ENCODE assay signal across 8 cellular contexts in genomic region chr17:59914274-59914854, GRCh38. TPM values are rescaled to one million over a fixed set of nuclear protein-coding genes. Genes with fewer than 3 reads are reported as not detected.
DNase-seq lines count a peak whose midpoint lies in the region; ATAC-seq, FAIRE-seq and TF ChIP-seq lines count a peak whose summit lies in the region.

No MANE protein-coding gene starts in this region.

- in situ Hi-C loops in HepG2 (cut with HindIII; ENCODE audit: extremely low pct_ligation_motif_present, low pct_unique_long_range_greater_than_20kb): loop anchor here (10.0 kb wide), 1 partner anchor 120 kb away; no protein-coding TSS in a partner anchor

- TF ChIP-seq CTCF in C4-2B (conservative IDR thresholded peaks at IDR 0.05): peak; percentile 86
- peak; percentile 51 to 65 (median 57) for TF ChIP-seq CTCF in breast epithelium (IDR thresholded peaks at IDR 0.05)
- peak; percentile 56 for TF ChIP-seq CTCF in HepG2 (CRISPR knock-in tag; IDR thresholded peaks at IDR 0.05)

- no peaks in the 10 kb centered on the region for H3K4me1 ChIP-seq in breast epithelium
- H3K4me1 ChIP-seq in HepG2 (ENCODE audit: insufficient read depth, low read length): no peaks in the 10 kb centered on the region

- peak; percentile 67 for FAIRE-seq in HepG2 (lab: Jason Lieb, UNC)

- intact Hi-C loops in breast epithelium (cut with DNase I; ENCODE audit: low total_unique reads): no loop called here
- intact Hi-C loops in HepG2 (cut with micrococcal nuclease; ENCODE audit: unreplicated experiment): loop anchor here (5.0 kb wide), 1 partner anchor 123 kb away; no protein-coding TSS in a partner anchor

- H2AFZ ChIP-seq in HepG2 (ENCODE audit: low read length): no peak overlapping the region

- ATAC-seq in HepG2 (peak; percentile 47; the same call in 2 of the 3 replicates), HG02981 (IDR thresholded peaks at IDR 0.05; ENCODE audit: unreplicated experiment) (no peak), GM18861 (IDR thresholded peaks at IDR 0.05; ENCODE audit: unreplicated experiment) (no peak)

- peaks cover 4% of the 10 kb centered on the region; the same call in 1 of the 2 replicates for H4K20me1 ChIP-seq in HepG2 (ENCODE audit: insufficient read depth, low read length)

- WGBS in HepG2 (ENCODE audit: low lambda C conversion rate): 94% methylated on average over 1 of the region's 1 CpG

- no peak overlapping the region for H3K27ac ChIP-seq in C4-2B
- H3K27ac ChIP-seq in breast epithelium: no peak overlapping the region
- no peak overlapping the region for H3K27ac ChIP-seq in HepG2 (ENCODE audit: extremely low read length, insufficient read depth, low read length)

- H3K9me3 ChIP-seq in breast epithelium: no peaks in the 10 kb centered on the region
- H3K9me3 ChIP-seq in HepG2 (ENCODE audit: low read length): no peaks in the 10 kb centered on the region

- no peak overlapping the region for H3K9ac ChIP-seq in HepG2 (ENCODE audit: insufficient read depth, low read depth, low read length)

- TF ChIP-seq RAD21 in HepG2 (CRISPR knock-in tag; IDR thresholded peaks at IDR 0.05): no peak

- H3K27me3 ChIP-seq in breast epithelium (no peaks in the 10 kb centered on the region), HepG2 (ENCODE audit: control insufficient read depth in 1 of 2, insufficient read depth in 2 of 2, low read length in 2 of 2) (no peaks in the 10 kb centered on the region; a peak in 1 of 5 replicates)

- H3K79me2 ChIP-seq in HepG2 (ENCODE audit: insufficient read depth, low read length): no peaks in the 10 kb centered on the region

- CTCF ChIA-PET in HepG2 (lab: Yijun Ruan, JAX; ENCODE audit: low intra/inter-chr PET ratio, low total read pairs): interaction anchor here (2.8 kb wide), 1 partner anchor 122 kb away, joined by 14 read pairs; no protein-coding TSS in a partner anchor

- H3K4me3 ChIP-seq in breast epithelium (no peak overlapping the region), HepG2 (replicated peaks in 1 of 3; ENCODE audit: insufficient read depth in 1 of 3, low read depth in 2 of 3, low read length in 3 of 3) (no peak overlapping the region)

- H3K4me2 ChIP-seq in HepG2 (ENCODE audit: low read depth, low read length): no peak overlapping the region

- H3K36me3 ChIP-seq in breast epithelium (no peaks in the 10 kb centered on the region), HepG2 (replicated peaks in 1 of 2; ENCODE audit: control insufficient read depth in 1 of 2, insufficient read depth in 2 of 2, low read length in 2 of 2) (peaks cover 20 to 76% of the 10 kb centered on the region in 2 experiments)

- TF ChIP-seq POLR2A in breast epithelium (IDR thresholded peaks at IDR 0.05) (no peak), HepG2 (IDR thresholded peaks at IDR 0.05; ENCODE audit: insufficient read depth in 1 of 2, low read depth in 2 of 2, low read length in 2 of 2) (no peak)

- POLR2A ChIA-PET in HepG2 (lab: Yijun Ruan, JAX): no interaction called here

- BruUV-seq in HepG2 (replicated peaks; lab: Mats Ljungman, UMichigan): no TSS peak

- no peak for TF ChIP-seq EP300 in HepG2 (IDR thresholded peaks at IDR 0.05; ENCODE audit: low read depth in 2 of 2, low read length in 2 of 2)
- no peak for TF ChIP-seq EP300 in HepG2 (CRISPR knock-in tag; IDR thresholded peaks at IDR 0.05; ENCODE audit: borderline replicate concordance)

- peak; percentile 12 for DNase-seq in GM19240 (ENCODE audit: insufficient read length, low spot score)
- peak; percentile 87 for DNase-seq in NCI-H510A treated with DMSO at 0.1 percent for 48 hours (lab: John Stamatoyannopoulos, UW)
- DNase-seq in breast epithelium (ENCODE audit: low spot score in 2 of 2): no peak
- peak; percentile 51 for DNase-seq in HepG2 (ENCODE audit: low spot score)
- DNase-seq in stimulated activated naive CD4-positive, alpha-beta T cell treated with Interleukin-2 at 50 U/mL for 16 hours (lab: John Stamatoyannopoulos, UW): no peak

TF ChIP-seq in HepG2, 621 proteins besides CTCF, POLR2A, EP300 and RAD21 (continues in another document):
- peak; percentile 46; the same call in 1 of the 2 replicates for TF ChIP-seq STAG1 (CRISPR knock-in tag; IDR thresholded peaks at IDR 0.05)

RNA-seq across cellular contexts. Expression of gene RPS6KB1, which starts 21.4 kb away (rescaled TPM):
- total RNA-seq in breast epithelium (10 to 100 TPM; 40.3 to 62.3 (median 47.5) TPM), HepG2 (2016; rRNA removed; fragmentation: Illumina TruSeq; extraction: Trizol) (42.2 and 44.3 TPM in 2 replicates)
- total RNA-seq in HepG2 (2016; cell fraction: cytosol; rRNA removed; fragmentation: Illumina TruSeq; extraction: Trizol; ENCODE audit: low read depth): 12.7 and 14.4 TPM in 2 replicates
- total RNA-seq in HepG2 (2016; cell fraction: insoluble cytoplasmic fraction; rRNA removed; fragmentation: Illumina TruSeq; extraction: Trizol): 42.8 and 47.7 TPM in 2 replicates
- total RNA-seq in HepG2 (2016; cell fraction: membrane; rRNA removed; fragmentation: Illumina TruSeq; extraction: Trizol): 13.4 and 15.4 TPM in 2 replicates
- 37.6 and 39.2 TPM in 2 replicates for total RNA-seq in HepG2 (2016; cell fraction: nucleus; rRNA removed; fragmentation: Illumina TruSeq; extraction: Trizol)
- 16.5 and 19.9 TPM in 2 replicates for polyA plus RNA-seq in HepG2 (2011; rRNA removed)
- 6.6 and 10.9 TPM in 2 replicates for polyA plus RNA-seq in HepG2 (2011; cell fraction: cytosol; rRNA removed)
- polyA plus RNA-seq in HepG2 (2011; cell fraction: nucleus; rRNA removed): 15.6 and 21.2 TPM in 2 replicates
- 30.9 and 32.5 TPM in 2 replicates for polyA plus RNA-seq in HepG2 (2012)
- polyA plus RNA-seq in HepG2 (2016; cell fraction: cytosol; fragmentation: Illumina TruSeq; extraction: Trizol; ENCODE audit: low read depth): 2.8 and 3.4 TPM in 2 replicates
- polyA plus RNA-seq in HepG2 (2016; cell fraction: insoluble cytoplasmic fraction; fragmentation: Illumina TruSeq; extraction: Trizol; ENCODE audit: low read depth): 43.5 and 47.4 TPM in 2 replicates
- 7.6 and 9.0 TPM in 2 replicates for polyA plus RNA-seq in HepG2 (2016; cell fraction: membrane; fragmentation: Illumina TruSeq; extraction: Trizol; ENCODE audit: low read depth)
- polyA plus RNA-seq in HepG2 (2016; cell fraction: nucleus; fragmentation: Illumina TruSeq; extraction: Trizol; ENCODE audit: insufficient read depth, low read depth): 56.0 and 56.9 TPM in 2 replicates
- 6.7 and 16.4 TPM in 2 replicates for polyA minus RNA-seq in HepG2 (2011; rRNA and poly(A)+ RNA removed; ENCODE audit: low replicate concordance)
- polyA minus RNA-seq in HepG2 (2011; cell fraction: cytosol; rRNA and poly(A)+ RNA removed): 17.8 and 17.9 TPM in 2 replicates
- polyA minus RNA-seq in HepG2 (2011; cell fraction: nucleus; rRNA and poly(A)+ RNA removed): 61.5 and 91.5 TPM in 2 replicates

RNA-seq across cellular contexts. Expression of gene TUBD1, which starts 21.6 kb away (rescaled TPM):
- total RNA-seq in breast epithelium (10 to 100 TPM in 2 of 3 donors, 1 to 10 TPM in 1; 6.6 to 25.0 (median 19.7) TPM), HepG2 (2016; rRNA removed; fragmentation: Illumina TruSeq; extraction: Trizol) (25.9 and 38.7 TPM in 2 replicates)
- total RNA-seq in HepG2 (2016; cell fraction: cytosol; rRNA removed; fragmentation: Illumina TruSeq; extraction: Trizol; ENCODE audit: low read depth): 20.1 and 20.5 TPM in 2 replicates
- total RNA-seq in HepG2 (2016; cell fraction: insoluble cytoplasmic fraction; rRNA removed; fragmentation: Illumina TruSeq; extraction: Trizol): 28.3 and 37.1 TPM in 2 replicates
- 26.6 and 28.2 TPM in 2 replicates for total RNA-seq in HepG2 (2016; cell fraction: membrane; rRNA removed; fragmentation: Illumina TruSeq; extraction: Trizol)
- 12.1 and 17.0 TPM in 2 replicates for total RNA-seq in HepG2 (2016; cell fraction: nucleus; rRNA removed; fragmentation: Illumina TruSeq; extraction: Trizol)
- 14.0 and 18.2 TPM in 2 replicates for polyA plus RNA-seq in HepG2 (2011; rRNA removed)
- 9.3 and 14.8 TPM in 2 replicates for polyA plus RNA-seq in HepG2 (2011; cell fraction: cytosol; rRNA removed)
- 4.8 and 5.8 TPM in 2 replicates for polyA plus RNA-seq in HepG2 (2011; cell fraction: nucleus; rRNA removed)
- 21.1 and 22.1 TPM in 2 replicates for polyA plus RNA-seq in HepG2 (2012)
- 6.2 and 9.4 TPM in 2 replicates for polyA plus RNA-seq in HepG2 (2016; cell fraction: cytosol; fragmentation: Illumina TruSeq; extraction: Trizol; ENCODE audit: low read depth)
- 31.1 and 38.5 TPM in 2 replicates for polyA plus RNA-seq in HepG2 (2016; cell fraction: insoluble cytoplasmic fraction; fragmentation: Illumina TruSeq; extraction: Trizol; ENCODE audit: low read depth)
- polyA plus RNA-seq in HepG2 (2016; cell fraction: membrane; fragmentation: Illumina TruSeq; extraction: Trizol; ENCODE audit: low read depth): 13.5 and 16.0 TPM in 2 replicates
- 17.6 and 25.2 TPM in 2 replicates for polyA plus RNA-seq in HepG2 (2016; cell fraction: nucleus; fragmentation: Illumina TruSeq; extraction: Trizol; ENCODE audit: insufficient read depth, low read depth)
- polyA minus RNA-seq in HepG2 (2011; rRNA and poly(A)+ RNA removed; ENCODE audit: low replicate concordance): 20.7 and 40.9 TPM in 2 replicates
- 8.2 and 12.0 TPM in 2 replicates for polyA minus RNA-seq in HepG2 (2011; cell fraction: cytosol; rRNA and poly(A)+ RNA removed)
- polyA minus RNA-seq in HepG2 (2011; cell fraction: nucleus; rRNA and poly(A)+ RNA removed): 26.5 and 31.5 TPM in 2 replicates

RNA-seq across cellular contexts. Expression of gene RNFT1, which starts 50.2 kb away (rescaled TPM):
- 10 to 100 TPM; 24.0 to 30.4 (median 25.6) TPM for total RNA-seq in breast epithelium
- total RNA-seq in HepG2 (2016; rRNA removed; fragmentation: Illumina TruSeq; extraction: Trizol): 15.9 and 22.1 TPM in 2 replicates
- total RNA-seq in HepG2 (2016; cell fraction: cytosol; rRNA removed; fragmentation: Illumina TruSeq; extraction: Trizol; ENCODE audit: low read depth): 5.4 and 5.8 TPM in 2 replicates
- total RNA-seq in HepG2 (2016; cell fraction: insoluble cytoplasmic fraction; rRNA removed; fragmentation: Illumina TruSeq; extraction: Trizol): 16.6 and 21.6 TPM in 2 replicates
- 12.7 and 14.7 TPM in 2 replicates for total RNA-seq in HepG2 (2016; cell fraction: membrane; rRNA removed; fragmentation: Illumina TruSeq; extraction: Trizol)
- 27.1 and 29.0 TPM in 2 replicates for total RNA-seq in HepG2 (2016; cell fraction: nucleus; rRNA removed; fragmentation: Illumina TruSeq; extraction: Trizol)
- 19.1 and 21.8 TPM in 2 replicates for polyA plus RNA-seq in HepG2 (2011; rRNA removed)
- polyA plus RNA-seq in HepG2 (2011; cell fraction: cytosol; rRNA removed): 9.7 and 12.4 TPM in 2 replicates
- polyA plus RNA-seq in HepG2 (2011; cell fraction: nucleus; rRNA removed): 31.7 and 38.1 TPM in 2 replicates
- 9.9 and 14.8 TPM in 2 replicates for polyA plus RNA-seq in HepG2 (2012)
- polyA plus RNA-seq in HepG2 (2016; cell fraction: cytosol; fragmentation: Illumina TruSeq; extraction: Trizol; ENCODE audit: low read depth): 3.7 and 7.0 TPM in 2 replicates
- 16.9 and 17.8 TPM in 2 replicates for polyA plus RNA-seq in HepG2 (2016; cell fraction: insoluble cytoplasmic fraction; fragmentation: Illumina TruSeq; extraction: Trizol; ENCODE audit: low read depth)
- 7.9 and 12.0 TPM in 2 replicates for polyA plus RNA-seq in HepG2 (2016; cell fraction: membrane; fragmentation: Illumina TruSeq; extraction: Trizol; ENCODE audit: low read depth)
- 40.6 and 47.4 TPM in 2 replicates for polyA plus RNA-seq in HepG2 (2016; cell fraction: nucleus; fragmentation: Illumina TruSeq; extraction: Trizol; ENCODE audit: insufficient read depth, low read depth)
- 10.9 and 14.0 TPM in 2 replicates for polyA minus RNA-seq in HepG2 (2011; rRNA and poly(A)+ RNA removed; ENCODE audit: low replicate concordance)
- polyA minus RNA-seq in HepG2 (2011; cell fraction: cytosol; rRNA and poly(A)+ RNA removed): 9.2 and 10.3 TPM in 2 replicates
- 15.6 and 22.4 TPM in 2 replicates for polyA minus RNA-seq in HepG2 (2011; cell fraction: nucleus; rRNA and poly(A)+ RNA removed)

Comparison
In these comparisons a context has a peak if more than half of its experiments do, and no peak if none do; other contexts are left out.
1. DNase-seq: peak in GM19240 (single experiment), NCI-H510A treated with DMSO at 0.1 percent for 48 hours (single experiment) and HepG2 (single experiment); none in breast epithelium (0 of 2) and stimulated activated naive CD4-positive, alpha-beta T cell treated with Interleukin-2 at 50 U/mL for 16 hours (single experiment).
2. Peak in every context shown above with its lines, with median percentiles within 50 percentile points of each other: CTCF ChIP-seq.